In the genomic region with DNA sequence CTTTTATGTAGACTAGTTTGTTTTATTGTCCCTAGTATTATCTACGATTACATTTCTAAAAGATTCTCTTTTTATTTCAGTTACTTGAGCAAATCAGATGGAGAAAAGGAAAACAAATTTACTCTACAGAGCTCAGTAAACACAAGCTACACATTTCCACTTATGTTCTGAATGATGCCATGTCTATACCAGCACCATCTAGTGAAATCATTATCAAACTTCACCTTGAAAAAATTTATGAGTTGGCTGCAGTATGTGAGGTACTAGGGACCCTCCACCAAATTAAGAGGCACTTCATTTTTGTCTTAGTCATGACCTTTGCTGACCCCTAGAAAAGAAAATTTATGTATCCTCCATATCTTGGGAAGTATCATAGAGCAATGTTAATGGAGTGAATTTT, we compare ENCODE assay signal across 23 cellular contexts.
"Had no signal": no experiment of that assay in that cellular context is flagged by ENCODE, and none has a peak within 500 bp of the region (broad histone marks: within the 10 kb centered on the region; RNA-seq: fewer than 3 reads in every experiment).

No MANE protein-coding gene starts in this region.

- H3K79me2 ChIP-seq: hepatocyte, parathyroid adenoma had no signal

- H3K4me3 Mint-ChIP-seq: naive B cell; nephron; stimulated activated effector memory CD8-positive, alpha-beta T cell treated with anti-CD3 and anti-CD28 coated beads, Interleukin-12 subunit alpha, Interleukin-12 subunit beta, amount 100 ng/mL, for 72 hours; type B pancreatic cell had no signal

- ATAC-seq: left cardiac atrium; right lobe of liver; stimulated activated effector memory CD8-positive, alpha-beta T cell treated with anti-CD3 and anti-CD28 coated beads, Interleukin-12 subunit alpha, Interleukin-12 subunit beta, amount 100 ng/mL, for 72 hours; stimulated activated naive CD8-positive, alpha-beta T cell treated with anti-CD3 and anti-CD28 coated beads, Interleukin-15, Interleukin-2, amounts not matched to agents 100 U/mL and 50 U/mL, for 24 hours had no signal

- H3K4me1 ChIP-seq: left ventricle myocardium inferior, parathyroid adenoma, prostate gland, right lobe of liver, suprapubic skin, thyroid gland had no signal

- H3K27me3 ChIP-seq: hepatocyte, right lobe of liver, suprapubic skin, thyroid gland had no signal

- H3K4me2 ChIP-seq: hepatocyte had no signal

- DNase-seq: dermis blood vessel endothelial cell; foreskin melanocyte; head of caudate nucleus; kidney; left cardiac atrium; left ventricle myocardium inferior; mesenchymal stem cell; midbrain; naive B cell; occipital lobe; right lobe of liver; stimulated activated CD4-positive, alpha-beta T cell treated with anti-CD3 and anti-CD28 coated beads, Interleukin-4, amount 100 ng/mL, for 1 hour; stimulated activated CD8-positive, alpha-beta memory T cell treated with anti-CD3 and anti-CD28 coated beads, Interleukin-4, amount 100 ng/mL, for 48 hours; stimulated activated naive CD8-positive, alpha-beta T cell treated with anti-CD3 and anti-CD28 coated beads, Interleukin-15, Interleukin-2, amounts not matched to agents 100 U/mL and 50 U/mL, for 24 hours; thyroid gland had no signal

- H3K4me1 Mint-ChIP-seq: naive B cell; nephron; stimulated activated effector memory CD8-positive, alpha-beta T cell treated with anti-CD3 and anti-CD28 coated beads, Interleukin-12 subunit alpha, Interleukin-12 subunit beta, amount 100 ng/mL, for 72 hours had no signal

- H3K27ac Mint-ChIP-seq: naive B cell; nephron; stimulated activated effector memory CD8-positive, alpha-beta T cell treated with anti-CD3 and anti-CD28 coated beads, Interleukin-12 subunit alpha, Interleukin-12 subunit beta, amount 100 ng/mL, for 72 hours; type B pancreatic cell had no signal

- H3K9me3 ChIP-seq: left ventricle myocardium inferior, prostate gland, right lobe of liver, suprapubic skin, thyroid gland had no signal

- H3K9ac ChIP-seq: parathyroid adenoma had no signal

- H3K27me3 Mint-ChIP-seq: naive B cell, type B pancreatic cell had no signal

- H3K27ac ChIP-seq: hepatocyte, left ventricle myocardium inferior, parathyroid adenoma, prostate gland, right lobe of liver, suprapubic skin, thyroid gland had no signal

- H3K9me3 Mint-ChIP-seq: nephron, type B pancreatic cell had no signal

- H3K36me3 ChIP-seq: left ventricle myocardium inferior, prostate gland, right lobe of liver, suprapubic skin, thyroid gland had no signal

- H3K36me3 Mint-ChIP-seq: naive B cell; stimulated activated effector memory CD8-positive, alpha-beta T cell treated with anti-CD3 and anti-CD28 coated beads, Interleukin-12 subunit alpha, Interleukin-12 subunit beta, amount 100 ng/mL, for 72 hours; type B pancreatic cell had no signal

- H3K4me3 ChIP-seq: hepatocyte, left ventricle myocardium inferior, lung, prostate gland, right lobe of liver, suprapubic skin, thyroid gland had no signal

- H2AFZ ChIP-seq: hepatocyte, parathyroid adenoma had no signal
